Comparison of ENCODE assay signal across 29 cellular contexts in the genomic region with DNA sequence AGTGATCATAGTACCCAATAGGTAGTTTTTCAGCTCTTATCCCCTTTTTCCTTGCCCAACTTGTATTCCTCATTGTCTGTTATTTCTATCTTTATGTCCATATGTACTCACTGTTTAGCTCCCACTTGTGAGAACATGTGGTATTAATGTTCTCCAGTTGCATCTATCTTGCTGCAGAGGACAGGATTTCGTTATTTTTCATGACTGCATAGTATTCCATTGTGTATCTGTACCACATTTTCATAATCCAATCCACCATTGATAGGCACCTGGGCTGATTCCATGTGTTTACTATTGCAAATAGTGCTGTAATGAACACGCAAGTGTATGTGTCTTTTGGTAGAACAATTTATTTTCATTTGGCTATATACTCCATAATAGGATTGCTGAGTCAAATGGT.
"Had no signal": no experiment of that assay in that cellular context is flagged by ENCODE, and none has a peak within 500 bp of the region (broad histone marks: within the 10 kb centered on the region; RNA-seq: fewer than 3 reads in every experiment).

No MANE protein-coding gene starts in this region.

- H3K4me1 Mint-ChIP-seq: stimulated activated effector memory CD8-positive, alpha-beta T cell treated with anti-CD3 and anti-CD28 coated beads, Interleukin-12 subunit alpha, Interleukin-12 subunit beta, amount 100 ng/mL, for 72 hours; stimulated activated memory B cell treated with anti-CD40 and anti-IgM and Interleukin-4, amounts not matched to agents 10 μg/mL and 1 μg/mL and 100 μg/mL, for 72 hours; stimulated activated naive B cell treated with anti-CD40 and anti-IgM and Interleukin-4, amounts not matched to agents 10 μg/mL and 1 μg/mL and 100 μg/mL, for 72 hours; stimulated activated naive CD8-positive, alpha-beta T cell treated with anti-CD3 and anti-CD28 coated beads, Interleukin-15, amount 100 ng/mL, for 72 hours had no signal

- ATAC-seq: stimulated activated effector memory CD8-positive, alpha-beta T cell treated with anti-CD3 and anti-CD28 coated beads, Interleukin-12 subunit alpha, Interleukin-12 subunit beta, amount 100 ng/mL, for 72 hours; stimulated activated memory B cell treated with anti-CD40 and anti-IgM and Interleukin-4, amounts not matched to agents 10 μg/mL and 1 μg/mL and 100 μg/mL, for 72 hours; stimulated activated naive B cell treated with anti-CD40 and anti-IgM and Interleukin-4, amounts not matched to agents 10 μg/mL and 1 μg/mL and 100 μg/mL, for 72 hours; stimulated activated naive CD8-positive, alpha-beta T cell treated with anti-CD3 and anti-CD28 coated beads, Interleukin-15, amount 100 ng/mL, for 72 hours; stimulated activated naive CD8-positive, alpha-beta T cell treated with anti-CD3 and anti-CD28 coated beads, Interleukin-15, Interleukin-2, amounts not matched to agents 100 U/mL and 50 U/mL, for 24 hours; upper lobe of right lung had no signal

- H3K4me3 ChIP-seq: stomach, suprapubic skin, testis, thoracic aorta, thyroid gland, tibial artery, tibial nerve, transverse colon, upper lobe of left lung, upper lobe of right lung, uterus, vagina had no signal

- DNase-seq: stimulated activated CD4-positive, alpha-beta T cell treated with anti-CD3 and anti-CD28 coated beads, Interleukin-2, amount 100 ng/mL, for 48 hours; stimulated activated CD4-positive, alpha-beta T cell treated with anti-CD3 and anti-CD28 coated beads, Interleukin-4, amount 100 ng/mL, for 1 hour; stimulated activated CD4-positive, alpha-beta T cell treated with anti-CD3 and anti-CD28 coated beads, Interleukin-4, amount 100 ng/mL, for 24 hours; stimulated activated CD4-positive, alpha-beta T cell treated with anti-CD3 and anti-CD28 coated beads, Interleukin-4, amount 100 ng/mL, for 4 hours; stimulated activated CD8-positive, alpha-beta memory T cell treated with anti-CD3 and anti-CD28 coated beads, Interleukin-4, amount 100 ng/mL, for 48 hours; stimulated activated naive B cell treated with anti-CD40 and anti-IgM and Interleukin-4, amounts not matched to agents 10 μg/mL and 1 μg/mL and 100 μg/mL, for 72 hours; stimulated activated naive CD4-positive, alpha-beta T cell; stimulated activated naive CD4-positive, alpha-beta T cell treated with Interleukin-2 at 50 U/mL for 16 hours; stimulated activated naive CD8-positive, alpha-beta T cell treated with anti-CD3 and anti-CD28 coated beads, Interleukin-15, amount 100 ng/mL, for 72 hours; stimulated activated naive CD8-positive, alpha-beta T cell treated with anti-CD3 and anti-CD28 coated beads, Interleukin-15, Interleukin-2, amounts not matched to agents 100 U/mL and 50 U/mL, for 24 hours; stomach; substantia nigra; testis; thyroid gland; tibial artery; transverse colon; trophoblast cell; upper lobe of left lung; upper lobe of right lung; uterus had no signal

- H3K9me3 ChIP-seq: testis, thyroid gland, vagina had no signal

- H3K27me3 ChIP-seq: stomach, suprapubic skin, testis, thyroid gland, tibial artery, tibial nerve, transverse colon, upper lobe of left lung, upper lobe of right lung, uterus, vagina had no signal

- H3K36me3 Mint-ChIP-seq: stimulated activated effector memory CD8-positive, alpha-beta T cell treated with anti-CD3 and anti-CD28 coated beads, Interleukin-12 subunit alpha, Interleukin-12 subunit beta, amount 100 ng/mL, for 72 hours; stimulated activated memory B cell treated with anti-CD40 and anti-IgM and Interleukin-4, amounts not matched to agents 10 μg/mL and 1 μg/mL and 100 μg/mL, for 72 hours; stimulated activated naive B cell treated with anti-CD40 and anti-IgM and Interleukin-4, amounts not matched to agents 10 μg/mL and 1 μg/mL and 100 μg/mL, for 72 hours; type B pancreatic cell had no signal

- H3K36me3 ChIP-seq: stomach, suprapubic skin, thoracic aorta, thyroid gland, tibial artery, tibial nerve, transverse colon, upper lobe of left lung, upper lobe of right lung, uterus, vagina had no signal

- H3K27ac ChIP-seq: stomach, suprapubic skin, testis, thoracic aorta, thyroid gland, tibial artery, tibial nerve, transverse colon, upper lobe of left lung, upper lobe of right lung, uterus, vagina had no signal

- H3K27ac Mint-ChIP-seq: stimulated activated effector memory CD8-positive, alpha-beta T cell treated with anti-CD3 and anti-CD28 coated beads, Interleukin-12 subunit alpha, Interleukin-12 subunit beta, amount 100 ng/mL, for 72 hours; stimulated activated memory B cell treated with anti-CD40 and anti-IgM and Interleukin-4, amounts not matched to agents 10 μg/mL and 1 μg/mL and 100 μg/mL, for 72 hours; stimulated activated naive B cell treated with anti-CD40 and anti-IgM and Interleukin-4, amounts not matched to agents 10 μg/mL and 1 μg/mL and 100 μg/mL, for 72 hours; stimulated activated naive CD8-positive, alpha-beta T cell treated with anti-CD3 and anti-CD28 coated beads, Interleukin-15, amount 100 ng/mL, for 72 hours; stimulated activated naive CD8-positive, alpha-beta T cell treated with anti-CD3 and anti-CD28 coated beads, Interleukin-15, Interleukin-2, amounts not matched to agents 100 ng/mL and 50 ng/mL, for 24 hours; type B pancreatic cell had no signal

- H3K27me3 Mint-ChIP-seq: stimulated activated memory B cell treated with anti-CD40 and anti-IgM and Interleukin-4, amounts not matched to agents 10 μg/mL and 1 μg/mL and 100 μg/mL, for 72 hours; stimulated activated naive B cell treated with anti-CD40 and anti-IgM and Interleukin-4, amounts not matched to agents 10 μg/mL and 1 μg/mL and 100 μg/mL, for 72 hours; stimulated activated naive CD8-positive, alpha-beta T cell treated with anti-CD3 and anti-CD28 coated beads, Interleukin-15, amount 100 ng/mL, for 72 hours; stimulated activated naive CD8-positive, alpha-beta T cell treated with anti-CD3 and anti-CD28 coated beads, Interleukin-15, Interleukin-2, amounts not matched to agents 100 ng/mL and 50 ng/mL, for 24 hours; type B pancreatic cell had no signal

- H3K4me1 ChIP-seq: stomach, suprapubic skin, testis, thyroid gland, tibial artery, tibial nerve, transverse colon, upper lobe of left lung, upper lobe of right lung, uterus, vagina had no signal

- FAIRE-seq: urothelium cell line had no signal

- H3K4me3 Mint-ChIP-seq: stimulated activated effector memory CD8-positive, alpha-beta T cell treated with anti-CD3 and anti-CD28 coated beads, Interleukin-12 subunit alpha, Interleukin-12 subunit beta, amount 100 ng/mL, for 72 hours; stimulated activated memory B cell treated with anti-CD40 and anti-IgM and Interleukin-4, amounts not matched to agents 10 μg/mL and 1 μg/mL and 100 μg/mL, for 72 hours; stimulated activated naive B cell treated with anti-CD40 and anti-IgM and Interleukin-4, amounts not matched to agents 10 μg/mL and 1 μg/mL and 100 μg/mL, for 72 hours; stimulated activated naive CD8-positive, alpha-beta T cell treated with anti-CD3 and anti-CD28 coated beads, Interleukin-15, amount 100 ng/mL, for 72 hours; stimulated activated naive CD8-positive, alpha-beta T cell treated with anti-CD3 and anti-CD28 coated beads, Interleukin-15, Interleukin-2, amounts not matched to agents 100 ng/mL and 50 ng/mL, for 24 hours; type B pancreatic cell had no signal
